Comparison of ENCODE assay signal across 1 cellular context in the genomic region with DNA sequence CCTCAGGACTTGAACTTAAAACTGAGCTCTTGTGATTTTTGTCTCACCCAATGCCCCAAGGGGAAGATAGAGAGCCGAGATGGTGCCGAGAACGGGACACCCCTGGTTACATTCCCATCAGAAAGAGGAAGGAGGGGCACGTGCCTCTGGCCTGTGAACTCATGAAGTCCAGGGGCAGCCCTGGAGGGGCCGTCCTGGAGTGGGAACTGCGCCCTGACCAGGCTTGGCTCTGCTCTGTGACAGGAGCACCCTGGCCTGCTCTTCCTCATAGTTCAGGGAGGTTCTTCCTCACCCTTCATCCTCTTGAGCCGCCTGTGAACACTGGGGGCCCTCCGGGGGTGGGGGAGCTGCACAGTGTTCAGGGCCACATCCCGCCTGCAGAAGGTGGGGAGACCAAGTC.
TF ChIP-seq lines count a peak whose summit lies in the region.

No MANE protein-coding gene starts in this region.

TF ChIP-seq in HepG2, 621 proteins besides CTCF, POLR2A, EP300 and RAD21 (continued from another document):
- TF ChIP-seq, protein P1, sequence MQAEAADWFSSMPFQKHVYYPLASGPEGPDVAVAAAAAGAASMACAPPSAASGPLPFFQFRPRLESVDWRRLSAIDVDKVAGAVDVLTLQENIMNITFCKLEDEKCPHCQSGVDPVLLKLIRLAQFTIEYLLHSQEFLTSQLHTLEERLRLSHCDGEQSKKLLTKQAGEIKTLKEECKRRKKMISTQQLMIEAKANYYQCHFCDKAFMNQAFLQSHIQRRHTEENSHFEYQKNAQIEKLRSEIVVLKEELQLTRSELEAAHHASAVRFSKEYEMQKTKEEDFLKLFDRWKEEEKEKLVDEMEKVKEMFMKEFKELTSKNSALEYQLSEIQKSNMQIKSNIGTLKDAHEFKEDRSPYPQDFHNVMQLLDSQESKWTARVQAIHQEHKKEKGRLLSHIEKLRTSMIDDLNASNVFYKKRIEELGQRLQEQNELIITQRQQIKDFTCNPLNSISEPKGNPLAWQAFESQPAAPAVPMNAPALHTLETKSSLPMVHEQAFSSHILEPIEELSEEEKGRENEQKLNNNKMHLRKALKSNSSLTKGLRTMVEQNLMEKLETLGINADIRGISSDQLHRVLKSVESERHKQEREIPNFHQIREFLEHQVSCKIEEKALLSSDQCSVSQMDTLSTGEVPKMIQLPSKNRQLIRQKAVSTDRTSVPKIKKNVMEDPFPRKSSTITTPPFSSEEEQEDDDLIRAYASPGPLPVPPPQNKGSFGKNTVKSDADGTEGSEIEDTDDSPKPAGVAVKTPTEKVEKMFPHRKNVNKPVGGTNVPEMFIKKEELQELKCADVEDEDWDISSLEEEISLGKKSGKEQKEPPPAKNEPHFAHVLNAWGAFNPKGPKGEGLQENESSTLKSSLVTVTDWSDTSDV (CRISPR knock-in tag; IDR thresholded peaks at IDR 0.05), result no peak
- TF ChIP-seq, protein P2, sequence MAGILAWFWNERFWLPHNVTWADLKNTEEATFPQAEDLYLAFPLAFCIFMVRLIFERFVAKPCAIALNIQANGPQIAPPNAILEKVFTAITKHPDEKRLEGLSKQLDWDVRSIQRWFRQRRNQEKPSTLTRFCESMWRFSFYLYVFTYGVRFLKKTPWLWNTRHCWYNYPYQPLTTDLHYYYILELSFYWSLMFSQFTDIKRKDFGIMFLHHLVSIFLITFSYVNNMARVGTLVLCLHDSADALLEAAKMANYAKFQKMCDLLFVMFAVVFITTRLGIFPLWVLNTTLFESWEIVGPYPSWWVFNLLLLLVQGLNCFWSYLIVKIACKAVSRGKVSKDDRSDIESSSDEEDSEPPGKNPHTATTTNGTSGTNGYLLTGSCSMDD (CRISPR knock-in tag; IDR thresholded peaks at IDR 0.05), result no peak
- TF ChIP-seq, protein P3, sequence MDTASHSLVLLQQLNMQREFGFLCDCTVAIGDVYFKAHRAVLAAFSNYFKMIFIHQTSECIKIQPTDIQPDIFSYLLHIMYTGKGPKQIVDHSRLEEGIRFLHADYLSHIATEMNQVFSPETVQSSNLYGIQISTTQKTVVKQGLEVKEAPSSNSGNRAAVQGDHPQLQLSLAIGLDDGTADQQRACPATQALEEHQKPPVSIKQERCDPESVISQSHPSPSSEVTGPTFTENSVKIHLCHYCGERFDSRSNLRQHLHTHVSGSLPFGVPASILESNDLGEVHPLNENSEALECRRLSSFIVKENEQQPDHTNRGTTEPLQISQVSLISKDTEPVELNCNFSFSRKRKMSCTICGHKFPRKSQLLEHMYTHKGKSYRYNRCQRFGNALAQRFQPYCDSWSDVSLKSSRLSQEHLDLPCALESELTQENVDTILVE (CRISPR knock-in tag; IDR thresholded peaks at IDR 0.05), result no peak
- TF ChIP-seq SRSF1 (optimal IDR thresholded peaks at IDR 0.05; ENCODE audit: low read depth, low read length), result no peak
